In the genomic region with DNA sequence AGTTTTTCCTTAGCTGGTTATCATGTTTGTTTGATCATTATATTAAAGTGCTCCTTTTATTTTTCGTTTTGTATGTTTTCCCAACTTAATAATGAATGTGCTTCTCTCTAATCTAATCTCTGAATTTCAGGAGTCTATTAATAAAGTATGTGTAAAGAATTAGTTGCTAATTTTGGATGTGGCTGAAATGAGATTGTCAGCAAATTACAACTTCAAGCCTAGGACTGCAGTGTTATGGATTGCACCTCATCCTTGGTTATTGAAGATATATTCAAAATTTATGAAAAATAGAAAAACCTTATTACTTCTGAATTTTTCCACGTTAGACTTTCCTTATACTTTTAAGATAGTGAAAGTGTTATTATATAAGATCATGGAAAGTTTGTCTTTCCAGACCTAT, we compare ENCODE assay signal across 18 cellular contexts.
DNase-seq lines count a peak whose midpoint lies in the region; ATAC-seq, FAIRE-seq and TF ChIP-seq lines count a peak whose summit lies in the region.
"Had no signal": no experiment of that assay in that cellular context is flagged by ENCODE, and none has a peak within 500 bp of the region (broad histone marks: within the 10 kb centered on the region; RNA-seq: fewer than 3 reads in every experiment).

No MANE protein-coding gene starts in this region.

- peaks cover 0 to 2% of the 10 kb centered on the region in 2 donors for H3K27me3 Mint-ChIP-seq in effector memory CD8-positive, alpha-beta T cell
- H3K27me3 Mint-ChIP-seq in CD4-positive, alpha-beta memory T cell = peaks cover 0 to 4% of the 10 kb centered on the region in 2 donors

- no peaks in the 10 kb centered on the region for H3K9me3 ChIP-seq in Loucy (ENCODE audit: insufficient read depth, low read depth, low read length)
- no peaks in the 10 kb centered on the region for H3K9me3 ChIP-seq in right atrium auricular region
- H3K9me3 ChIP-seq in pancreas = no peaks in the 10 kb centered on the region
- no peaks in the 10 kb centered on the region for H3K9me3 ChIP-seq in CD4-positive, alpha-beta memory T cell (ENCODE audit: control insufficient read depth in 1 of 2, low read length in 2 of 2)

- CTCF ChIA-PET in CD4-positive, alpha-beta memory T cell (lab: Charles Lee; ENCODE audit: partially characterized antibody) = no interaction called here

- H3K27ac ChIP-seq in right atrium auricular region (peak overlapping the region; percentile 46 to 74), pancreas (peak overlapping the region in 2 of 4 donors; percentile 79 to 83)
- H3K27ac ChIP-seq in CD4-positive, alpha-beta memory T cell (ENCODE audit: low read depth, low read length) = no peak overlapping the region

- H4K20me1 ChIP-seq in Loucy (ENCODE audit: insufficient read depth, low read length, poor library complexity, severe bottlenecking) = no peaks in the 10 kb centered on the region

- H3K79me2 ChIP-seq in Loucy (ENCODE audit: insufficient read depth, low read length) = no peaks in the 10 kb centered on the region

- H3K4me1 ChIP-seq in Loucy (ENCODE audit: insufficient read depth, low read length, poor library complexity, severe bottlenecking) = peaks cover 38% of the 10 kb centered on the region
- H3K4me1 ChIP-seq in right atrium auricular region = peaks cover 0 to 52% of the 10 kb centered on the region in 2 donors
- peaks cover 32 to 67% (median 50%) of the 10 kb centered on the region in 3 donors for H3K4me1 ChIP-seq in pancreas
- H3K4me1 ChIP-seq in CD4-positive, alpha-beta memory T cell (ENCODE audit: insufficient read depth, low read length) = peaks cover 12% of the 10 kb centered on the region

- H3F3A ChIP-seq in Loucy (ENCODE audit: low read depth) = no peaks in the 10 kb centered on the region

- ATAC-seq in pancreas = no peak
- no peak for ATAC-seq in effector memory CD8-positive, alpha-beta T cell (replicated peaks)
- ATAC-seq: SK-N-SH treated with all-trans-retinoic acid at 6 μM for 48 hours had no signal

- no peak for TF ChIP-seq POLR2A in lower leg skin (IDR thresholded peaks at IDR 0.05)

- H3K4me2 ChIP-seq in Loucy (ENCODE audit: low read depth, low read length, poor library complexity, severe bottlenecking) = peak overlapping the region; percentile 9

- H3K4me3 Mint-ChIP-seq in effector memory CD8-positive, alpha-beta T cell = no peak overlapping the region
- no peak overlapping the region for H3K4me3 Mint-ChIP-seq in CD4-positive, alpha-beta memory T cell
- H3K4me3 Mint-ChIP-seq: H9 had no signal

- 21 to 22% methylated on average over 2 of the region's 2 CpGs for WGBS in pancreas, 2 donors
- whole genome bisulfite sequencing in lower leg skin, 2 donors = 76 to 79% methylated on average over 2 of the region's 2 CpGs

- no peak overlapping the region for H3K9ac ChIP-seq in Loucy (ENCODE audit: low read depth, low read length, poor library complexity, severe bottlenecking)

- TF ChIP-seq CTCF in D721Med (IDR thresholded peaks at IDR 0.05; ENCODE audit: insufficient read depth, missing control alignments) = no peak
- TF ChIP-seq CTCF in Loucy (conservative IDR thresholded peaks at IDR 0.05; ENCODE audit: low read length) = no peak
- no peak for TF ChIP-seq CTCF in right atrium auricular region (IDR thresholded peaks at IDR 0.05)
- TF ChIP-seq CTCF in pancreas (IDR thresholded peaks at IDR 0.05) = no peak
- TF ChIP-seq CTCF in lower leg skin (IDR thresholded peaks at IDR 0.05) = no peak

- H3K4me3 ChIP-seq in Loucy (ENCODE audit: low read length, poor library complexity, severe bottlenecking) = no peak overlapping the region
- H3K4me3 ChIP-seq in right atrium auricular region = no peak overlapping the region
- no peak overlapping the region for H3K4me3 ChIP-seq in pancreas
- no peak overlapping the region for H3K4me3 ChIP-seq in lower leg skin (ENCODE audit: low read depth, poor library complexity, severe bottlenecking)
- no peak overlapping the region for H3K4me3 ChIP-seq in CD4-positive, alpha-beta memory T cell (ENCODE audit: low read length in 2 of 2)

- POLR2A ChIA-PET in CD4-positive, alpha-beta memory T cell (lab: Charles Lee; ENCODE audit: partially characterized antibody) = no interaction called here

- FAIRE-seq in D721Med (lab: Jason Lieb, UNC) (peak; percentile 99), pancreas (lab: Jason Lieb, UNC) (peak; percentile 23)

- no peaks in the 10 kb centered on the region for H3K9me3 Mint-ChIP-seq in effector memory CD8-positive, alpha-beta T cell
- peaks cover 0 to 2% (median 0%) of the 10 kb centered on the region in 8 donors for H3K9me3 Mint-ChIP-seq in CD4-positive, alpha-beta memory T cell
- H3K9me3 Mint-ChIP-seq: H9 had no signal

- intact Hi-C loops in pancreas (cut with DNase I) = no loop called here
- intact Hi-C loops in lower leg skin (cut with DNase I; ENCODE audit: low total_unique reads) = no loop called here
- intact Hi-C loops in CD4-positive, alpha-beta memory T cell (cut with micrococcal nuclease) = no loop called here

- no peaks in the 10 kb centered on the region for H3K27me3 ChIP-seq in Loucy (ENCODE audit: insufficient read depth, low read length, poor library complexity, severe bottlenecking)
- H3K27me3 ChIP-seq in right atrium auricular region = no peaks in the 10 kb centered on the region
- no peaks in the 10 kb centered on the region for H3K27me3 ChIP-seq in pancreas
- H3K27me3 ChIP-seq in CD4-positive, alpha-beta memory T cell (ENCODE audit: insufficient read depth, low read length) = no peaks in the 10 kb centered on the region

- H3K36me3 ChIP-seq in Loucy (ENCODE audit: insufficient read depth, low read length) (no peaks in the 10 kb centered on the region), right atrium auricular region (no peaks in the 10 kb centered on the region), pancreas (no peaks in the 10 kb centered on the region)
- H3K36me3 ChIP-seq in CD4-positive, alpha-beta memory T cell (ENCODE audit: insufficient read depth, low read length) = no peaks in the 10 kb centered on the region

- no peaks in the 10 kb centered on the region for H3K36me3 Mint-ChIP-seq in effector memory CD8-positive, alpha-beta T cell (ENCODE audit: insufficient read depth)
- H3K36me3 Mint-ChIP-seq in CD4-positive, alpha-beta memory T cell = no peaks in the 10 kb centered on the region

- H2AFZ ChIP-seq in Loucy (ENCODE audit: low read length) = no peak overlapping the region

- H3K4me1 Mint-ChIP-seq in effector memory CD8-positive, alpha-beta T cell (ENCODE audit: low read depth in 2 of 2) = peaks cover 0 to 6% of the 10 kb centered on the region in 2 donors
- H3K4me1 Mint-ChIP-seq in CD4-positive, alpha-beta memory T cell = peaks cover 6 to 14% (median 10%) of the 10 kb centered on the region in 4 donors

- H3K27ac Mint-ChIP-seq in effector memory CD8-positive, alpha-beta T cell = no peak overlapping the region
- H3K27ac Mint-ChIP-seq in CD4-positive, alpha-beta memory T cell = no peak overlapping the region

- H3K9me2 ChIP-seq in Loucy (replicated peaks; ENCODE audit: low read depth, low read length) = no peaks in the 10 kb centered on the region

- DNase-seq in D721Med (ENCODE audit: insufficient read length, low spot score) (no peak), right atrium auricular region (ENCODE audit: low spot score) (no peak), pancreas (no peak), lower leg skin (ENCODE audit: low spot score in 2 of 2) (no peak), AG08395 (ENCODE audit: low spot score) (no peak)
- no peak for DNase-seq in effector memory CD8-positive, alpha-beta T cell
- no peak for DNase-seq in CD4-positive, alpha-beta memory T cell
- DNase-seq: C1 segment of cervical spinal cord; DMS79 treated with DMSO at 0.1 percent for 48 hours; H9; NCI-H1105; NCI-H1694; NCI-H2081 treated with DMSO at 0.1 percent for 48 hours; NCI-H446 treated with DMSO at 0.1 percent for 48 hours; NK-92 treated with Interleukin-12 subunit alpha and Interleukin-12 subunit beta, amount 100 ng/mL, for 24 hours; SIG-M5 had no signal
